1 cellular context compared by ENCODE assay signal in genomic region chr14:24299255-24300191, GRCh38.
A peak's percentile ranks its signal among the peaks of the same experiment; 100 is the strongest.
TF ChIP-seq lines count a peak whose summit lies in the region.

DHRS1 (minus strand) TSS chr14:24299780; CDS start chr14:24299106, 674 bp downstream.
NOP9 (plus strand) TSS chr14:24299850; CDS start chr14:24299955, 105 bp downstream.

TF ChIP-seq in HepG2, 621 proteins besides CTCF, POLR2A, EP300 and RAD21 (continued from another document and continues in another):
- TF ChIP-seq AHDC1 (CRISPR knock-in tag; IDR thresholded peaks at IDR 0.05; ENCODE audit: borderline replicate concordance) (peak; percentile 75; the same call in 1 of the 2 replicates), HNRNPUL1 (IDR thresholded peaks at IDR 0.05; ENCODE audit: low read depth, low read length) (no peak), TFE3 (CRISPR knock-in tag; IDR thresholded peaks at IDR 0.05) (peak; percentile 71), ZNF101 (CRISPR knock-in tag; IDR thresholded peaks at IDR 0.05; ENCODE audit: borderline replicate concordance, low read depth) (peak; percentile 88; the same call in 1 of the 2 replicates), RBM39 (IDR thresholded peaks at IDR 0.05; ENCODE audit: low read depth, low read length, poor library complexity, severe bottlenecking) (peak; percentile 97), KLF15 (CRISPR knock-in tag; IDR thresholded peaks at IDR 0.05; ENCODE audit: borderline replicate concordance) (peak; percentile 86), SALL1 (CRISPR knock-in tag; IDR thresholded peaks at IDR 0.05) (peak; percentile 96; the same call in 1 of the 2 replicates), ZFP90 (CRISPR knock-in tag; IDR thresholded peaks at IDR 0.05; ENCODE audit: borderline replicate concordance) (peak; percentile 98), ZNF430 (CRISPR knock-in tag; IDR thresholded peaks at IDR 0.05) (no peak; the same call in none of the 2 replicates), ELF3 (CRISPR knock-in tag; IDR thresholded peaks at IDR 0.05) (peak; percentile 78), ZNF564 (CRISPR knock-in tag; IDR thresholded peaks at IDR 0.05) (no peak), ZNF574 (CRISPR knock-in tag; IDR thresholded peaks at IDR 0.05) (peak; percentile 97), NAIF1 (CRISPR knock-in tag; IDR thresholded peaks at IDR 0.05; ENCODE audit: borderline replicate concordance) (peak; percentile 92; the same call in 1 of the 2 replicates), NFYC (CRISPR knock-in tag; IDR thresholded peaks at IDR 0.05) (peak; percentile 61), ZNF704 (CRISPR knock-in tag; IDR thresholded peaks at IDR 0.05; ENCODE audit: borderline replicate concordance) (peak; percentile 99), ATF6 (CRISPR knock-in tag; conservative IDR thresholded peaks at IDR 0.05) (0 out of 2 replicates have a peak, but pooled peaks have one; percentile 93), ZNF557 (CRISPR knock-in tag; IDR thresholded peaks at IDR 0.05) (peak; percentile 91), TBP (CRISPR knock-in tag; IDR thresholded peaks at IDR 0.05) (peak; percentile 99), ZNF383 (CRISPR knock-in tag; IDR thresholded peaks at IDR 0.05; ENCODE audit: borderline replicate concordance) (peak; percentile 99; the same call in 1 of the 2 replicates), ZFP91 (CRISPR knock-in tag; IDR thresholded peaks at IDR 0.05; ENCODE audit: borderline replicate concordance) (peak; percentile 98), ZNF883 (CRISPR knock-in tag; IDR thresholded peaks at IDR 0.05; ENCODE audit: not compliant biosample characterization) (peak; percentile 97), REPIN1 (CRISPR knock-in tag; IDR thresholded peaks at IDR 0.05; ENCODE audit: borderline replicate concordance, low read depth) (peak; percentile 98), ZNF709 (CRISPR knock-in tag; IDR thresholded peaks at IDR 0.05) (peak; percentile 28; the same call in 1 of the 2 replicates), ZNF691 (CRISPR knock-in tag; IDR thresholded peaks at IDR 0.05; ENCODE audit: borderline replicate concordance, low read depth) (peak; percentile 96; the same call in 1 of the 2 replicates), PATZ1 (CRISPR knock-in tag; IDR thresholded peaks at IDR 0.05) (peak; percentile 86), MAX (IDR thresholded peaks at IDR 0.05) (no peak), ZNF280B (CRISPR knock-in tag; IDR thresholded peaks at IDR 0.05; ENCODE audit: borderline replicate concordance) (peak; percentile 97), CEBPZ (IDR thresholded peaks at IDR 0.05; ENCODE audit: low read length) (no peak)
